Comparison of ENCODE assay signal across 8 cellular contexts in the genomic region with DNA sequence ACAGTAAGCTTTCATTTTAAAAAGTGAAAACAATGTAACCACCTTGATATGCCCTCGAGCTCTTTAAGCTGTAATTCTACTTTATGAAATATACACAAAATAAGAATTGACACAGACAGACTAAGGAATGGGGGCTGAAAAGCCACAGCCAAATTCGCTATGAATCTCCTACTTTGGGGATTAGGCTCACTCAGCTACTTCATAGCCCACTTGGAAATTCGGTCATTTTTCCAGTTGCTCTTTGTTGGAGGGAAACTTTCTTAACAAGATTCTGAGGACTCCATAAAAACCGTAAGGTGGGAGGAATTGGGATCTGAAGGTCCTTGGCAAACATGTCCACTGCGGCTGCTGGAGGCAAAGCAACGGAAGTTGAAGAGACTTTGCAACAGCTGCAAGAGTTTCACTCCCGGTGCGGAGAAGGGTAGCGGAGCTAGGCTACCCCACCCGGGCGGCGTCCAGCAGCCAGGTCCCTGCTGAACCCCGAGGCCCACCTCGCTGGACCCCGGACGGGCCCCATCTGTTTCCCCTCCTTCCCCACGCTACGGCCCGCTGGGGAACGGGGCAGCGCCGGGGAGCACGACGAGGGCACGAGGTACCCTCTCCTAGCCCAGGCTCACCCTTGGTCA. TPM values are rescaled to one million over a fixed set of nuclear protein-coding genes. Genes with fewer than 3 reads are reported as not detected.
DNase-seq lines count a peak whose midpoint lies in the region; ATAC-seq and TF ChIP-seq lines count a peak whose summit lies in the region.

No MANE protein-coding gene starts in this region.

- no peak for TF ChIP-seq CTCF in colonic mucosa (IDR thresholded peaks at IDR 0.05)

- no peaks in the 10 kb centered on the region for H3K9me3 ChIP-seq in colonic mucosa

- ATAC-seq in GM18909 (IDR thresholded peaks at IDR 0.05; ENCODE audit: poor library complexity, unreplicated experiment) (peak; percentile 17), HG03175 (IDR thresholded peaks at IDR 0.05; ENCODE audit: unreplicated experiment) (peak; percentile 13), memory B cell (ENCODE audit: low read depth) (peak; percentile 3)

- no peaks in the 10 kb centered on the region for H3K36me3 ChIP-seq in ACC112 (ENCODE audit: insufficient read depth, low read length)
- no peaks in the 10 kb centered on the region for H3K36me3 ChIP-seq in colonic mucosa

- peak in 4 of 5 donors; percentile 13 to 49 (median 18) for DNase-seq in T-helper 1 cell
- DNase-seq in colonic mucosa, result no peak
- DNase-seq in memory B cell (ENCODE audit: low spot score in 2 of 2), result peak in 1 of 2 donors; percentile 9
- peak in 13 of 49 donors; percentile 10 to 58 (median 44) for DNase-seq in substantia nigra (lab: John Stamatoyannopoulos, UW)
- no peak for DNase-seq in HK-2 (ENCODE audit: unreplicated experiment)

- intact Hi-C loops in colonic mucosa (cut with DNase I), result loop anchor here (10.0 kb wide), 1 partner anchor 122 kb away; a partner anchor contains a TSS

- no peaks in the 10 kb centered on the region for H3K9me3 Mint-ChIP-seq in memory B cell

- H3K9ac ChIP-seq in colonic mucosa (ENCODE audit: low read depth in 2 of 2, low read length in 2 of 2), result peak overlapping the region; percentile 52 to 80

- H3K4me3 Mint-ChIP-seq in memory B cell, result peak overlapping the region; percentile 87

- H3K27ac Mint-ChIP-seq in memory B cell, result peak overlapping the region; percentile 82

- H3K4me3 ChIP-seq in ACC112 (ENCODE audit: low read depth, low read length) (peak overlapping the region; percentile 98), colonic mucosa (peak overlapping the region; percentile 84)

- H3K27me3 Mint-ChIP-seq in memory B cell, result no peaks in the 10 kb centered on the region

- peaks cover 33% of the 10 kb centered on the region for H3K79me2 ChIP-seq in ACC112 (ENCODE audit: control insufficient read depth, insufficient read depth, low read length, unreplicated experiment)

- H3K4me1 Mint-ChIP-seq in memory B cell, result peaks cover 15% of the 10 kb centered on the region

- H2AFZ ChIP-seq in ACC112 (ENCODE audit: low read length, unreplicated experiment), result peak overlapping the region; percentile 51

- H3K27me3 ChIP-seq in ACC112 (ENCODE audit: insufficient read depth, low read length) (no peaks in the 10 kb centered on the region), colonic mucosa (no peaks in the 10 kb centered on the region)

- H3K36me3 Mint-ChIP-seq in memory B cell, result peaks cover 4% of the 10 kb centered on the region

- H3K4me1 ChIP-seq in ACC112 (ENCODE audit: control insufficient read depth, insufficient read depth, low read length, unreplicated experiment) (peaks cover 15% of the 10 kb centered on the region), colonic mucosa (no peaks in the 10 kb centered on the region)

- H3K27ac ChIP-seq in ACC112 (ENCODE audit: low read depth, low read length), result no peak overlapping the region
- peak overlapping the region; percentile 52 for H3K27ac ChIP-seq in colonic mucosa
- H3K27ac ChIP-seq in substantia nigra (ENCODE audit: low read depth, low read length, poor library complexity, severe bottlenecking), result peak overlapping the region; percentile 69

RNA-seq across cellular contexts. Expression of a gene that starts 0.6 kb away (rescaled TPM):
- total RNA-seq in colonic mucosa, result 10 to 100 TPM; 42.0 to 55.1 TPM

RNA-seq across cellular contexts. Expression of a gene that starts 8.9 kb away (rescaled TPM):
- total RNA-seq in colonic mucosa, result 1 to 10 TPM in 1 of 2 donors, under 1 TPM in 1; 0.88 to 1.7 TPM

RNA-seq across cellular contexts. Expression of a gene that starts 12.9 kb away (rescaled TPM):
- 10 to 100 TPM; 14.7 to 30.6 TPM for total RNA-seq in colonic mucosa

Comparison
In these comparisons a context has a peak if more than half of its experiments do, and no peak if none do; other contexts are left out.
1. DNase-seq: peak in T-helper 1 cell (4 of 5); none in colonic mucosa (single experiment) and HK-2 (single experiment).
2. Peak in every context shown above with its lines, with median percentiles within 50 percentile points of each other: ATAC-seq.